2 cellular contexts compared by ENCODE assay signal in the genomic region with DNA sequence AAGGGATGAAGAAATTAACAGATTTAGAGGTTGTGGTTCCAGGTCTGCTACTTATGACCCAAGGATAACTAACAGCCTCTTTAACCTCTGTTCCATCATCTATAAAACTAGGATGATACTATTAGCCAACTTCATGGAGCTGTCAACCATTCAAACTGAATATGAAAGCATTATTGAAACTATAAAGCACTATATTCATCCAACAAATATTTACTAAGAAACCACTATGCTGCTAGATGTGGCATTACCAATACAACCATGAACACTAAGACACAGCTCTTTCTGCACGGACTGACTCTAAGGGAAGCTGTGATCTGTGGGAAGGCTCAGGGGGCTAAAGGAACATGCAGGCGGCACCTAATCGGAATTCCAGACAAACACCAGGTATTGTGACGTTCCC.
TF ChIP-seq lines count a peak whose summit lies in the region.

No MANE protein-coding gene starts in this region.

TF ChIP-seq in IMR-90, 13 proteins besides CTCF, POLR2A, EP300 and RAD21:
- TF ChIP-seq, protein P1, sequence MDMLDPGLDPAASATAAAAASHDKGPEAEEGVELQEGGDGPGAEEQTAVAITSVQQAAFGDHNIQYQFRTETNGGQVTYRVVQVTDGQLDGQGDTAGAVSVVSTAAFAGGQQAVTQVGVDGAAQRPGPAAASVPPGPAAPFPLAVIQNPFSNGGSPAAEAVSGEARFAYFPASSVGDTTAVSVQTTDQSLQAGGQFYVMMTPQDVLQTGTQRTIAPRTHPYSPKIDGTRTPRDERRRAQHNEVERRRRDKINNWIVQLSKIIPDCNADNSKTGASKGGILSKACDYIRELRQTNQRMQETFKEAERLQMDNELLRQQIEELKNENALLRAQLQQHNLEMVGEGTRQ (IDR thresholded peaks at IDR 0.05; ENCODE audit: low read depth, low read length): no peak
- TF ChIP-seq BHLHE40 (IDR thresholded peaks at IDR 0.05; ENCODE audit: low read depth, low read length): no peak
- no peak for TF ChIP-seq CHD1 (IDR thresholded peaks at IDR 0.05; ENCODE audit: low read depth, low read length)
- TF ChIP-seq NFE2L2 (IDR thresholded peaks at IDR 0.05; ENCODE audit: low read depth, low read length): no peak
- TF ChIP-seq MXI1 (IDR thresholded peaks at IDR 0.05; ENCODE audit: borderline replicate concordance, low read depth, low read length): no peak
- TF ChIP-seq FOS (IDR thresholded peaks at IDR 0.05; ENCODE audit: low read depth, low read length): no peak
- TF ChIP-seq SMC3 (IDR thresholded peaks at IDR 0.05; ENCODE audit: low read depth, low read length): no peak
- no peak for TF ChIP-seq MAFK (IDR thresholded peaks at IDR 0.05; ENCODE audit: low read depth, low read length)
- no peak for TF ChIP-seq MAZ (IDR thresholded peaks at IDR 0.05; ENCODE audit: borderline replicate concordance, low read depth, low read length)
- TF ChIP-seq RCOR1 (IDR thresholded peaks at IDR 0.05; ENCODE audit: insufficient replicate concordance, low read length): no peak
- no peak for TF ChIP-seq RFX5 (IDR thresholded peaks at IDR 0.05; ENCODE audit: low read depth, low read length)
- no peak for TF ChIP-seq CEBPB (IDR thresholded peaks at IDR 0.05; ENCODE audit: low read depth, low read length)
- TF ChIP-seq, protein P2, sequence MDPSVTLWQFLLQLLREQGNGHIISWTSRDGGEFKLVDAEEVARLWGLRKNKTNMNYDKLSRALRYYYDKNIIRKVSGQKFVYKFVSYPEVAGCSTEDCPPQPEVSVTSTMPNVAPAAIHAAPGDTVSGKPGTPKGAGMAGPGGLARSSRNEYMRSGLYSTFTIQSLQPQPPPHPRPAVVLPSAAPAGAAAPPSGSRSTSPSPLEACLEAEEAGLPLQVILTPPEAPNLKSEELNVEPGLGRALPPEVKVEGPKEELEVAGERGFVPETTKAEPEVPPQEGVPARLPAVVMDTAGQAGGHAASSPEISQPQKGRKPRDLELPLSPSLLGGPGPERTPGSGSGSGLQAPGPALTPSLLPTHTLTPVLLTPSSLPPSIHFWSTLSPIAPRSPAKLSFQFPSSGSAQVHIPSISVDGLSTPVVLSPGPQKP (IDR thresholded peaks at IDR 0.05; ENCODE audit: borderline replicate concordance, low read depth, low read length): no peak
TF ChIP-seq in IMR-90: peak in this region for 0.

TF ChIP-seq in GM12878, 131 proteins besides CTCF, POLR2A, EP300 and RAD21:
- TF ChIP-seq, protein P3, sequence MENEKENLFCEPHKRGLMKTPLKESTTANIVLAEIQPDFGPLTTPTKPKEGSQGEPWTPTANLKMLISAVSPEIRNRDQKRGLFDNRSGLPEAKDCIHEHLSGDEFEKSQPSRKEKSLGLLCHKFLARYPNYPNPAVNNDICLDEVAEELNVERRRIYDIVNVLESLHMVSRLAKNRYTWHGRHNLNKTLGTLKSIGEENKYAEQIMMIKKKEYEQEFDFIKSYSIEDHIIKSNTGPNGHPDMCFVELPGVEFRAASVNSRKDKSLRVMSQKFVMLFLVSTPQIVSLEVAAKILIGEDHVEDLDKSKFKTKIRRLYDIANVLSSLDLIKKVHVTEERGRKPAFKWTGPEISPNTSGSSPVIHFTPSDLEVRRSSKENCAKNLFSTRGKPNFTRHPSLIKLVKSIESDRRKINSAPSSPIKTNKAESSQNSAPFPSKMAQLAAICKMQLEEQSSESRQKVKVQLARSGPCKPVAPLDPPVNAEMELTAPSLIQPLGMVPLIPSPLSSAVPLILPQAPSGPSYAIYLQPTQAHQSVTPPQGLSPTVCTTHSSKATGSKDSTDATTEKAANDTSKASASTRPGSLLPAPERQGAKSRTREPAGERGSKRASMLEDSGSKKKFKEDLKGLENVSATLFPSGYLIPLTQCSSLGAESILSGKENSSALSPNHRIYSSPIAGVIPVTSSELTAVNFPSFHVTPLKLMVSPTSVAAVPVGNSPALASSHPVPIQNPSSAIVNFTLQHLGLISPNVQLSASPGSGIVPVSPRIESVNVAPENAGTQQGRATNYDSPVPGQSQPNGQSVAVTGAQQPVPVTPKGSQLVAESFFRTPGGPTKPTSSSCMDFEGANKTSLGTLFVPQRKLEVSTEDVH (IDR thresholded peaks at IDR 0.05; ENCODE audit: low read depth, partially characterized antibody): no peak
- TF ChIP-seq ZNF207 (IDR thresholded peaks at IDR 0.05; ENCODE audit: borderline replicate concordance) (no peak), MTA2 (IDR thresholded peaks at IDR 0.05; ENCODE audit: low read depth) (no peak), CBX3 (IDR thresholded peaks at IDR 0.05; ENCODE audit: borderline replicate concordance, low read depth) (no peak), MEF2A (IDR thresholded peaks at IDR 0.05; ENCODE audit: insufficient read depth, low read depth, low read length) (no peak), HDAC2 (IDR thresholded peaks at IDR 0.05) (no peak), SREBF1 (IDR thresholded peaks at IDR 0.05; ENCODE audit: low read length) (no peak), YY1 (IDR thresholded peaks at IDR 0.05; ENCODE audit: low read depth, low read length) (no peak), DPF2 (IDR thresholded peaks at IDR 0.05) (no peak), YBX1 (IDR thresholded peaks at IDR 0.05) (no peak), ZNF384 (IDR thresholded peaks at IDR 0.05; ENCODE audit: borderline replicate concordance, low read depth, low read length) (no peak), EZH2 (IDR thresholded peaks at IDR 0.05; ENCODE audit: borderline replicate concordance, control insufficient read depth, low read depth, low read length) (no peak), ZNF24 (IDR thresholded peaks at IDR 0.05) (no peak)
- TF ChIP-seq, protein P4, sequence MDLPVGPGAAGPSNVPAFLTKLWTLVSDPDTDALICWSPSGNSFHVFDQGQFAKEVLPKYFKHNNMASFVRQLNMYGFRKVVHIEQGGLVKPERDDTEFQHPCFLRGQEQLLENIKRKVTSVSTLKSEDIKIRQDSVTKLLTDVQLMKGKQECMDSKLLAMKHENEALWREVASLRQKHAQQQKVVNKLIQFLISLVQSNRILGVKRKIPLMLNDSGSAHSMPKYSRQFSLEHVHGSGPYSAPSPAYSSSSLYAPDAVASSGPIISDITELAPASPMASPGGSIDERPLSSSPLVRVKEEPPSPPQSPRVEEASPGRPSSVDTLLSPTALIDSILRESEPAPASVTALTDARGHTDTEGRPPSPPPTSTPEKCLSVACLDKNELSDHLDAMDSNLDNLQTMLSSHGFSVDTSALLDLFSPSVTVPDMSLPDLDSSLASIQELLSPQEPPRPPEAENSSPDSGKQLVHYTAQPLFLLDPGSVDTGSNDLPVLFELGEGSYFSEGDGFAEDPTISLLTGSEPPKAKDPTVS (IDR thresholded peaks at IDR 0.05; ENCODE audit: low read depth, low read length): no peak
- TF ChIP-seq, protein P5, sequence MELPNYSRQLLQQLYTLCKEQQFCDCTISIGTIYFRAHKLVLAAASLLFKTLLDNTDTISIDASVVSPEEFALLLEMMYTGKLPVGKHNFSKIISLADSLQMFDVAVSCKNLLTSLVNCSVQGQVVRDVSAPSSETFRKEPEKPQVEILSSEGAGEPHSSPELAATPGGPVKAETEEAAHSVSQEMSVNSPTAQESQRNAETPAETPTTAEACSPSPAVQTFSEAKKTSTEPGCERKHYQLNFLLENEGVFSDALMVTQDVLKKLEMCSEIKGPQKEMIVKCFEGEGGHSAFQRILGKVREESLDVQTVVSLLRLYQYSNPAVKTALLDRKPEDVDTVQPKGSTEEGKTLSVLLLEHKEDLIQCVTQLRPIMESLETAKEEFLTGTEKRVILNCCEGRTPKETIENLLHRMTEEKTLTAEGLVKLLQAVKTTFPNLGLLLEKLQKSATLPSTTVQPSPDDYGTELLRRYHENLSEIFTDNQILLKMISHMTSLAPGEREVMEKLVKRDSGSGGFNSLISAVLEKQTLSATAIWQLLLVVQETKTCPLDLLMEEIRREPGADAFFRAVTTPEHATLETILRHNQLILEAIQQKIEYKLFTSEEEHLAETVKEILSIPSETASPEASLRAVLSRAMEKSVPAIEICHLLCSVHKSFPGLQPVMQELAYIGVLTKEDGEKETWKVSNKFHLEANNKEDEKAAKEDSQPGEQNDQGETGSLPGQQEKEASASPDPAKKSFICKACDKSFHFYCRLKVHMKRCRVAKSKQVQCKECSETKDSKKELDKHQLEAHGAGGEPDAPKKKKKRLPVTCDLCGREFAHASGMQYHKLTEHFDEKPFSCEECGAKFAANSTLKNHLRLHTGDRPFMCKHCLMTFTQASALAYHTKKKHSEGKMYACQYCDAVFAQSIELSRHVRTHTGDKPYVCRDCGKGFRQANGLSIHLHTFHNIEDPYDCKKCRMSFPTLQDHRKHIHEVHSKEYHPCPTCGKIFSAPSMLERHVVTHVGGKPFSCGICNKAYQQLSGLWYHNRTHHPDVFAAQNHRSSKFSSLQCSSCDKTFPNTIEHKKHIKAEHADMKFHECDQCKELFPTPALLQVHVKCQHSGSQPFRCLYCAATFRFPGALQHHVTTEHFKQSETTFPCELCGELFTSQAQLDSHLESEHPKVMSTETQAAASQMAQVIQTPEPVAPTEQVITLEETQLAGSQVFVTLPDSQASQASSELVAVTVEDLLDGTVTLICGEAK (IDR thresholded peaks at IDR 0.05; ENCODE audit: borderline replicate concordance): no peak
